Comparison of ENCODE assay signal across 9 cellular contexts in the genomic region with DNA sequence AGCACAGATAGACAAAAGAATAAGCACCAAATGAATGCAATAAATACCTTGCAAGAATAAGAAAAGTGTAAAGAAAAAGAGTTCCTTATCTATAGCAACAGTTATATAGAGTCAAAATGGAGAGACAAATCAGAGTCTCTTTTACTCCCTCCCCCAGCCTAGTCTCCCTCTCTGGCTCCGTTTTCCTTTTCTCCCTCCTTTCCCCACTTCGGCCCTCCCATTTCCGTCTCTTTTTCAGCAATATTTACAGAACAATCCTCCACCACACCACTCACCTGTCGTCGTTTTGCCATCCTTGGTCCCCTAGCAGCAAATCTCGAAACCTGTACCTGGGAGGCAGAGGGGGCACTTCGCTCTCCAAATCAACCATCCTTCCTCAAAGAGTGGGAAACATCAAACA. TPM values are rescaled to one million over a fixed set of nuclear protein-coding genes. Genes with fewer than 3 reads are reported as not detected.
DNase-seq lines count a peak whose midpoint lies in the region; ATAC-seq and TF ChIP-seq lines count a peak whose summit lies in the region.
"Had no signal": no experiment of that assay in that cellular context is flagged by ENCODE, and none has a peak within 500 bp of the region (broad histone marks: within the 10 kb centered on the region; RNA-seq: fewer than 3 reads in every experiment).

No MANE protein-coding gene starts in this region.

- peaks cover 0 to 7% (median 3%) of the 10 kb centered on the region in 7 donors for H3K4me1 Mint-ChIP-seq in naive thymus-derived CD4-positive, alpha-beta T cell

- intact Hi-C loops in naive thymus-derived CD4-positive, alpha-beta T cell (cut with micrococcal nuclease), result no loop called here
- intact Hi-C loops in adrenal gland (cut with DNase I), result no loop called here

- H3K36me3 ChIP-seq in BE2C (no peaks in the 10 kb centered on the region), duodenal mucosa (ENCODE audit: control insufficient read depth in 1 of 2, insufficient read depth in 2 of 2, low read length in 2 of 2) (no peaks in the 10 kb centered on the region), adrenal gland (replicated peaks in 1 of 2) (no peaks in the 10 kb centered on the region)
- H3K36me3 ChIP-seq in naive thymus-derived CD4-positive, alpha-beta T cell (ENCODE audit: control insufficient read depth in 2 of 3, insufficient read depth in 3 of 3, low read length in 3 of 3), result no peaks in the 10 kb centered on the region

- H3K4me3 ChIP-seq in BE2C (ENCODE audit: low read depth, low read length) (peak overlapping the region; percentile 99), duodenal mucosa (ENCODE audit: low read depth in 1 of 2, low read length in 2 of 2) (peak overlapping the region; percentile 56 to 58), adrenal gland (peak overlapping the region in 2 of 4 donors; percentile 11 to 61)
- H3K4me3 ChIP-seq in naive thymus-derived CD4-positive, alpha-beta T cell (ENCODE audit: low read length), result peak overlapping the region; percentile 26

- no peak for TF ChIP-seq POLR2A in adrenal gland (IDR thresholded peaks at IDR 0.05)

- H3K27me3 ChIP-seq in BE2C (no peaks in the 10 kb centered on the region), duodenal mucosa (ENCODE audit: control insufficient read depth in 1 of 2, insufficient read depth in 2 of 2, low read length in 2 of 2) (peaks cover 9% of the 10 kb centered on the region in 2 donors), adrenal gland (no peaks in the 10 kb centered on the region)
- H3K27me3 ChIP-seq in naive thymus-derived CD4-positive, alpha-beta T cell (ENCODE audit: control insufficient read depth in 2 of 2, insufficient read depth in 2 of 2, low read length in 2 of 2), result no peaks in the 10 kb centered on the region

- POLR2A ChIA-PET in naive thymus-derived CD4-positive, alpha-beta T cell (lab: Charles Lee), result no interaction called here

- peaks cover 26 to 42% (median 33%) of the 10 kb centered on the region in 5 donors for H3K27me3 Mint-ChIP-seq in naive thymus-derived CD4-positive, alpha-beta T cell

- 0 to 1% (median 1%) methylated on average over 7 of the region's 7 CpGs for WGBS in adrenal gland, 4 donors

- CTCF ChIA-PET in naive thymus-derived CD4-positive, alpha-beta T cell (lab: Charles Lee), result no interaction called here

- H3K36me3 Mint-ChIP-seq in naive thymus-derived CD4-positive, alpha-beta T cell, result no peaks in the 10 kb centered on the region

- H3K27ac Mint-ChIP-seq in naive thymus-derived CD4-positive, alpha-beta T cell, result no peak overlapping the region

- no peaks in the 10 kb centered on the region for H3K9me3 ChIP-seq in BE2C
- no peaks in the 10 kb centered on the region for H3K9me3 ChIP-seq in duodenal mucosa (ENCODE audit: control insufficient read depth in 1 of 2, low read length in 2 of 2)
- no peaks in the 10 kb centered on the region for H3K9me3 ChIP-seq in naive thymus-derived CD4-positive, alpha-beta T cell (ENCODE audit: control insufficient read depth in 2 of 3, low read length in 3 of 3)
- H3K9me3 ChIP-seq in adrenal gland (replicated peaks in 1 of 3), result no peaks in the 10 kb centered on the region

- H3K4me1 ChIP-seq in BE2C (peaks cover 5% of the 10 kb centered on the region), duodenal mucosa (ENCODE audit: control insufficient read depth in 1 of 2, insufficient read depth in 2 of 2, low read length in 2 of 2) (no peaks in the 10 kb centered on the region), adrenal gland (replicated peaks in 1 of 2) (peaks cover 0 to 5% of the 10 kb centered on the region in 2 donors)
- H3K4me1 ChIP-seq in naive thymus-derived CD4-positive, alpha-beta T cell (ENCODE audit: control insufficient read depth in 2 of 2, insufficient read depth in 2 of 2, low read length in 2 of 2), result no peaks in the 10 kb centered on the region

- peak overlapping the region in 5 of 10 donors; percentile 6 to 54 (median 48) for H3K4me3 Mint-ChIP-seq in naive thymus-derived CD4-positive, alpha-beta T cell

- H3K9me3 Mint-ChIP-seq in naive thymus-derived CD4-positive, alpha-beta T cell, result peaks cover 0 to 9% (median 0%) of the 10 kb centered on the region in 11 donors

- TF ChIP-seq CTCF in BE2C (IDR thresholded peaks at IDR 0.05; ENCODE audit: low read depth, low read length) (no peak), adrenal gland (IDR thresholded peaks at IDR 0.05) (no peak)

- ATAC-seq in naive thymus-derived CD4-positive, alpha-beta T cell, result no peak
- ATAC-seq in HG02763 (IDR thresholded peaks at IDR 0.05; ENCODE audit: unreplicated experiment) (no peak), HG02885 (IDR thresholded peaks at IDR 0.05; ENCODE audit: poor library complexity, unreplicated experiment) (no peak)

- H3K27ac ChIP-seq in duodenal mucosa (ENCODE audit: low read depth, low read length) (peak overlapping the region; percentile 14), adrenal gland (peak overlapping the region in 2 of 5 donors; percentile 47 to 67)
- no peak overlapping the region for H3K27ac ChIP-seq in naive thymus-derived CD4-positive, alpha-beta T cell (ENCODE audit: low read depth, low read length)

- no peak for DNase-seq in BE2C
- peak; percentile 59 for DNase-seq in NCI-H1105 (lab: John Stamatoyannopoulos, UW)
- DNase-seq in naive thymus-derived CD4-positive, alpha-beta T cell, result no peak
- no peak for DNase-seq in activated CD4-positive, CD25-positive, alpha-beta regulatory T cell (lab: John Stamatoyannopoulos, UW)
- no peak for DNase-seq in adrenal gland

- H3K9ac ChIP-seq in duodenal mucosa (ENCODE audit: low read depth in 1 of 2, low read length in 2 of 2), result peak overlapping the region; percentile 5 to 6

RNA-seq across cellular contexts. Expression of gene KCNT2, which starts 0.3 kb away (rescaled TPM):
- 5.5 TPM for polyA plus RNA-seq in BE2C (2012; ENCODE audit: insufficient read depth, insufficient read length, low read depth)
- not detected for total RNA-seq in naive thymus-derived CD4-positive, alpha-beta T cell
- polyA plus RNA-seq in naive thymus-derived CD4-positive, alpha-beta T cell, result not detected
- total RNA-seq in adrenal gland, result 1 to 10 TPM; 1.1 to 4.0 (median 1.3) TPM
- 1 to 10 TPM in 1 of 3 donors, under 1 TPM in 2; 0.54 to 1.1 (median 0.97) TPM for polyA plus RNA-seq in adrenal gland
- total RNA-seq: T-helper 2 cell treated with Interferon-gamma antibody and Interleukin-4, amounts not matched to agents 100 ng/mL and 5 ng/mL, for 36 hours had no signal

RNA-seq across cellular contexts. Expression of gene CFH, which starts 43.9 kb away (rescaled TPM):
- polyA plus RNA-seq in BE2C (2012; ENCODE audit: insufficient read depth, insufficient read length, low read depth), result 0.93 TPM
- total RNA-seq in naive thymus-derived CD4-positive, alpha-beta T cell, result 10 to 100 TPM in 1 of 5 experiments, 1 to 10 TPM in 2, under 1 TPM in 2; 0.22 to 10.6 (median 1.3) TPM
- not detected for polyA plus RNA-seq in naive thymus-derived CD4-positive, alpha-beta T cell
- total RNA-seq in adrenal gland, result 100 to 1,000 TPM in 2 of 8 donors, 10 to 100 TPM in 6; 51.5 to 151 (median 79.7) TPM
- polyA plus RNA-seq in adrenal gland, result 10 to 100 TPM; 33.0 to 83.8 (median 40.4) TPM

Comparison
In these comparisons a context has a peak if more than half of its experiments do, and no peak if none do; other contexts are left out.
1. RNA of gene CFH, which starts 43.9 kb away (total RNA-seq): 51.5 to 151 TPM in adrenal gland; 0.22 to 10.6 TPM in naive thymus-derived CD4-positive, alpha-beta T cell; every median in the first group is over 4 times any median in the second.